ENCODE assay signal across 1 cellular context in the genomic region with DNA sequence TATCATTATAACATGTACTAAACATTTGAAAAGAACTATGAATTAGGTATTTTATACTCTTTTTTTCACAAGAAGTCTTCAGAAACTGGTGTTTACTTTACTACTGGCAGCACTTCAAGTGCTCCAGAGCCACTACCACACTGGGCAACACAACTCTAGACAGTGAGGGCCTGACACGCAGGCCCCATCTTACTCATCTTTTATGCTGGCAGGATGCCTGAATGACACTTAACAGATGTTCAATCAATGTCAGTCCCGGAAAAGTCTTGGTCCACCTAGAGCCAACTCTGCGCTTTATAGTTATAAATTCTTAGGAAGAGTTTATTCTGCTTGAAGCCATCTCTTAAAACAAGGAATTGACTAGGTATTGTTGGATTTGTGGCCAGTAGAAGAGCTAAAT.
TF ChIP-seq lines count a peak whose summit lies in the region.

No MANE protein-coding gene starts in this region.

TF ChIP-seq in HepG2, 621 proteins besides CTCF, POLR2A, EP300 and RAD21 (continued from another document):
- TF ChIP-seq, protein P1, sequence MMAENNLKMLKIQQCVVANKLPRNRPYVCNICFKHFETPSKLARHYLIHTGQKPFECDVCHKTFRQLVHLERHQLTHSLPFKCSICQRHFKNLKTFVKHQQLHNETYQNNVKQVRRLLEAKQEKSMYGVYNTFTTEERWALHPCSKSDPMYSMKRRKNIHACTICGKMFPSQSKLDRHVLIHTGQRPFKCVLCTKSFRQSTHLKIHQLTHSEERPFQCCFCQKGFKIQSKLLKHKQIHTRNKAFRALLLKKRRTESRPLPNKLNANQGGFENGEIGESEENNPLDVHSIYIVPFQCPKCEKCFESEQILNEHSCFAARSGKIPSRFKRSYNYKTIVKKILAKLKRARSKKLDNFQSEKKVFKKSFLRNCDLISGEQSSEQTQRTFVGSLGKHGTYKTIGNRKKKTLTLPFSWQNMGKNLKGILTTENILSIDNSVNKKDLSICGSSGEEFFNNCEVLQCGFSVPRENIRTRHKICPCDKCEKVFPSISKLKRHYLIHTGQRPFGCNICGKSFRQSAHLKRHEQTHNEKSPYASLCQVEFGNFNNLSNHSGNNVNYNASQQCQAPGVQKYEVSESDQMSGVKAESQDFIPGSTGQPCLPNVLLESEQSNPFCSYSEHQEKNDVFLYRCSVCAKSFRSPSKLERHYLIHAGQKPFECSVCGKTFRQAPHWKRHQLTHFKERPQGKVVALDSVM (CRISPR knock-in tag; IDR thresholded peaks at IDR 0.05), result no peak
- TF ChIP-seq TOE1 (CRISPR knock-in tag; IDR thresholded peaks at IDR 0.05) (no peak), ZNF460 (CRISPR knock-in tag; IDR thresholded peaks at IDR 0.05; ENCODE audit: borderline replicate concordance) (no peak), ZNF333 (CRISPR knock-in tag; IDR thresholded peaks at IDR 0.05; ENCODE audit: borderline replicate concordance) (no peak), PCBP2 (optimal IDR thresholded peaks at IDR 0.05; ENCODE audit: low read depth, low read length, poor library complexity, severe bottlenecking) (no peak), NFYC (CRISPR knock-in tag; IDR thresholded peaks at IDR 0.05) (no peak), RFX3 (CRISPR knock-in tag; IDR thresholded peaks at IDR 0.05) (no peak), ZNF235 (CRISPR knock-in tag; IDR thresholded peaks at IDR 0.05; ENCODE audit: borderline replicate concordance) (no peak), MZF1 (CRISPR knock-in tag; IDR thresholded peaks at IDR 0.05; ENCODE audit: borderline replicate concordance) (no peak), ZBTB1 (CRISPR knock-in tag; IDR thresholded peaks at IDR 0.05; ENCODE audit: borderline replicate concordance) (no peak)
- TF ChIP-seq, protein P2, sequence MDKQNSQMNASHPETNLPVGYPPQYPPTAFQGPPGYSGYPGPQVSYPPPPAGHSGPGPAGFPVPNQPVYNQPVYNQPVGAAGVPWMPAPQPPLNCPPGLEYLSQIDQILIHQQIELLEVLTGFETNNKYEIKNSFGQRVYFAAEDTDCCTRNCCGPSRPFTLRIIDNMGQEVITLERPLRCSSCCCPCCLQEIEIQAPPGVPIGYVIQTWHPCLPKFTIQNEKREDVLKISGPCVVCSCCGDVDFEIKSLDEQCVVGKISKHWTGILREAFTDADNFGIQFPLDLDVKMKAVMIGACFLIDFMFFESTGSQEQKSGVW (CRISPR knock-in tag; IDR thresholded peaks at IDR 0.05; ENCODE audit: borderline replicate concordance), result no peak
